26 cellular contexts compared by ENCODE assay signal in genomic region chr17:76918811-76919210, GRCh38. TPM values are rescaled to one million over a fixed set of nuclear protein-coding genes. Genes with fewer than 3 reads are reported as not detected.
"Had no signal": no experiment of that assay in that cellular context is flagged by ENCODE, and none has a peak within 500 bp of the region (broad histone marks: within the 10 kb centered on the region; RNA-seq: fewer than 3 reads in every experiment).

No MANE protein-coding gene starts in this region.

- H3K9me3 ChIP-seq: pancreas, psoas muscle, right atrium auricular region, stomach, suprapubic skin, transverse colon had no signal

- DNase-seq: activated CD4-positive, alpha-beta T cell treated with anti-CD3 and anti-CD28 coated beads for 4 hours; activated CD4-positive, alpha-beta T cell treated with anti-CD3 and anti-CD28 coated beads, Interleukin-2, amount 50 U/mL, for 4 hours; activated CD8-positive, alpha-beta memory T cell treated with anti-CD3 and anti-CD28 coated beads for 24 hours; activated effector memory CD4-positive, alpha-beta T cell treated with anti-CD3 and anti-CD28 coated beads, Interleukin-2, amount 50 U/mL, for 16 hours; activated naive CD4-positive, alpha-beta T cell treated with anti-CD3 and anti-CD28 coated beads for 36 hours; activated naive CD8-positive, alpha-beta T cell treated with anti-CD3 and anti-CD28 coated beads, Interleukin-2, amount 10 ng/mL, durations not matched to agents 7 days and 5 days; activated T-cell treated with anti-CD3 and anti-CD28 coated beads, Interleukin-2, amount 50 U/mL, for 1 hour; brain microvascular endothelial cell; dermis blood vessel endothelial cell; effector memory CD4-positive, alpha-beta T cell; left colon; naive thymus-derived CD4-positive, alpha-beta T cell; pancreas; psoas muscle; stimulated activated CD4-positive, alpha-beta T cell treated with anti-CD3 and anti-CD28 coated beads, Interleukin-15, amount 100 ng/mL, for 24 hours; stimulated activated CD4-positive, alpha-beta T cell treated with anti-CD3 and anti-CD28 coated beads, Interleukin-2, amount 100 ng/mL, for 24 hours; stimulated activated naive B cell treated with anti-CD40 and anti-IgM and Interleukin-4, amounts not matched to agents 10 μg/mL and 1 μg/mL and 100 μg/mL, for 72 hours; stomach; T-helper 1 cell; transverse colon had no signal

- FAIRE-seq: astrocyte, colon, frontal cortex, keratinocyte, pancreas had no signal

- H3K27me3 ChIP-seq: pancreas, right atrium auricular region had no signal

- H3K36me3 ChIP-seq: brain microvascular endothelial cell, pancreas, right atrium auricular region, stomach, suprapubic skin, transverse colon had no signal

- H3K4me1 ChIP-seq: pancreas, psoas muscle, right atrium auricular region, stomach, suprapubic skin, transverse colon had no signal

- H3K27ac ChIP-seq: brain microvascular endothelial cell, pancreas, psoas muscle, right atrium auricular region, stomach, suprapubic skin, transverse colon had no signal

- H3K4me3 ChIP-seq: pancreas, psoas muscle, right atrium auricular region, stomach, suprapubic skin, transverse colon had no signal

- ATAC-seq: left colon; naive thymus-derived CD4-positive, alpha-beta T cell; pancreas; stimulated activated naive B cell treated with anti-CD40 and anti-IgM and Interleukin-4, amounts not matched to agents 10 μg/mL and 1 μg/mL and 100 μg/mL, for 72 hours had no signal

RNA-seq across cellular contexts. Expression of gene MGAT5B, which starts 50.6 kb away (rescaled TPM):
- total RNA-seq: right atrium auricular region, transverse colon had no signal
